ENCODE assay signal across 21 cellular contexts in the genomic region with DNA sequence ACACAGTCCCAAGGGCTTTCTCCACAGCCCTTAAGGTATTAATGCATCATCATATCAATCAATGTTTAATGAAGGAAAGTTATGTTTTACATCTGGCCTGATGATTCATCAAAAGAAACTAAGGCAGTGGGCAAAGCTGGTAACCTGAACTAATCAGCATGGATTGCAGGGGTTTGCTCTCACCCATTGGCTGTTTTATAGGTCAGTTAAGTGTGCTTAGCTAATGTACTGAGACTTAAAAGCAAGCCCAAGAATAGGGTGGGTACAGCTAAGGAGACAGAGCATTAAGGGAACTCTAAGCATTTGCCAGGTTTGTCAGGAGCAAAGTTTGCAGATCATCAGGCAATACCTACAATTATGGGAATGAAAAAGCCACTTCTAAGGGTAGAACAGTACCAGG.
DNase-seq lines count a peak whose midpoint lies in the region; ATAC-seq, FAIRE-seq and TF ChIP-seq lines count a peak whose summit lies in the region.
"Had no signal": no experiment of that assay in that cellular context is flagged by ENCODE, and none has a peak within 500 bp of the region (broad histone marks: within the 10 kb centered on the region; RNA-seq: fewer than 3 reads in every experiment).

No MANE protein-coding gene starts in this region.

- H3K27me3 ChIP-seq in GM23338 (ENCODE audit: insufficient read depth): no peaks in the 10 kb centered on the region
- H3K27me3 ChIP-seq in astrocyte (ENCODE audit: insufficient read depth, low read length): no peaks in the 10 kb centered on the region
- H3K27me3 ChIP-seq in smooth muscle cell (ENCODE audit: low read depth): no peaks in the 10 kb centered on the region
- H3K27me3 ChIP-seq: BE2C had no signal

- ATAC-seq in GM23338 (peak; percentile 81), HG02798 (IDR thresholded peaks at IDR 0.05; ENCODE audit: poor library complexity, unreplicated experiment) (no peak)
- ATAC-seq: A549; CD8-positive, alpha-beta T cell; GM12878; HepG2 had no signal

- H3K4me3 Mint-ChIP-seq in GM23338 (no peak overlapping the region), astrocyte (ENCODE audit: unreplicated experiment) (no peak overlapping the region)
- H3K4me3 Mint-ChIP-seq: CD8-positive, alpha-beta T cell; HFFc6 had no signal

- H3K27me3 Mint-ChIP-seq in GM23338 (ENCODE audit: insufficient read depth, low read depth, poor library complexity) (no peaks in the 10 kb centered on the region), astrocyte (ENCODE audit: low read depth, unreplicated experiment) (peaks cover 2% of the 10 kb centered on the region)

- H3K9me3 Mint-ChIP-seq in GM23338 (no peaks in the 10 kb centered on the region), astrocyte (ENCODE audit: unreplicated experiment) (no peaks in the 10 kb centered on the region)

- H3K36me3 Mint-ChIP-seq in GM23338 (ENCODE audit: low read depth) (no peaks in the 10 kb centered on the region), astrocyte (ENCODE audit: low read depth, unreplicated experiment) (no peaks in the 10 kb centered on the region)
- H3K36me3 Mint-ChIP-seq: CD8-positive, alpha-beta T cell had no signal

- no peak overlapping the region for H3K4me2 ChIP-seq in GM23338
- no peak overlapping the region for H3K4me2 ChIP-seq in astrocyte (ENCODE audit: low read length)
- H3K4me2 ChIP-seq in smooth muscle cell: peak overlapping the region; percentile 33
- H3K4me2 ChIP-seq: A549 had no signal

- H3K4me3 ChIP-seq in GM23338: no peak overlapping the region
- H3K4me3 ChIP-seq in astrocyte (ENCODE audit: insufficient read depth, low read depth, low read length): no peak overlapping the region
- H3K4me3 ChIP-seq in smooth muscle cell: no peak overlapping the region
- H3K4me3 ChIP-seq: A549, GM12878 had no signal

- H3K4me1 ChIP-seq in GM23338 (ENCODE audit: insufficient read depth) (no peaks in the 10 kb centered on the region), astrocyte (ENCODE audit: insufficient read depth, low read length) (no peaks in the 10 kb centered on the region), smooth muscle cell (ENCODE audit: low read depth) (peaks cover 6% of the 10 kb centered on the region)
- H3K4me1 ChIP-seq: A549, BE2C had no signal

- no peak overlapping the region for H3K9ac ChIP-seq in astrocyte (ENCODE audit: low read length)
- no peak overlapping the region for H3K9ac ChIP-seq in smooth muscle cell (ENCODE audit: low read depth)

- H3F3A ChIP-seq in GM23338 (replicated peaks; ENCODE audit: low read depth) (no peaks in the 10 kb centered on the region), smooth muscle cell (ENCODE audit: low read depth) (no peaks in the 10 kb centered on the region)

- no peak overlapping the region for H3K27ac ChIP-seq in GM23338 (ENCODE audit: low read depth)
- no peak overlapping the region for H3K27ac ChIP-seq in astrocyte (ENCODE audit: low read depth, low read length)
- no peak overlapping the region for H3K27ac ChIP-seq in smooth muscle cell (ENCODE audit: low read depth)
- H3K27ac ChIP-seq: A549, C4-2B had no signal

- H3K4me1 Mint-ChIP-seq in GM23338: no peaks in the 10 kb centered on the region; the same call in 2 of the 3 replicates
- H3K4me1 Mint-ChIP-seq in astrocyte (ENCODE audit: low read depth, unreplicated experiment): peaks cover 2% of the 10 kb centered on the region

- no peaks in the 10 kb centered on the region for H3K36me3 ChIP-seq in GM23338 (ENCODE audit: insufficient read depth)
- no peaks in the 10 kb centered on the region for H3K36me3 ChIP-seq in astrocyte (ENCODE audit: insufficient read depth, low read length)
- H3K36me3 ChIP-seq in smooth muscle cell (ENCODE audit: low read depth): no peaks in the 10 kb centered on the region
- H3K36me3 ChIP-seq: BE2C had no signal

- no peaks in the 10 kb centered on the region for H4K20me1 ChIP-seq in GM23338 (replicated peaks; ENCODE audit: insufficient read depth)
- no peaks in the 10 kb centered on the region for H4K20me1 ChIP-seq in astrocyte (ENCODE audit: insufficient read depth, low read length)
- no peaks in the 10 kb centered on the region for H4K20me1 ChIP-seq in smooth muscle cell (ENCODE audit: low read depth)

- no peaks in the 10 kb centered on the region for H3K9me2 ChIP-seq in GM23338 (ENCODE audit: insufficient read depth)

- peak overlapping the region; percentile 0; the same call in 1 of the 2 replicates for H2AFZ ChIP-seq in GM23338
- no peak overlapping the region for H2AFZ ChIP-seq in astrocyte (ENCODE audit: low read depth, low read length)
- H2AFZ ChIP-seq in smooth muscle cell (ENCODE audit: low read depth): no peak overlapping the region

- no peak for FAIRE-seq in astrocyte (lab: Jason Lieb, UNC)
- FAIRE-seq: A549, D721Med, GM12878, GM18507, HepG2, HTR-8/SVneo had no signal

- H3K79me2 ChIP-seq in GM23338 (replicated peaks; ENCODE audit: insufficient read depth) (no peaks in the 10 kb centered on the region), astrocyte (ENCODE audit: insufficient read depth, low read length) (no peaks in the 10 kb centered on the region), smooth muscle cell (ENCODE audit: low read depth) (no peaks in the 10 kb centered on the region)

- TF ChIP-seq CTCF in GM23338 (conservative IDR thresholded peaks at IDR 0.05; ENCODE audit: low read depth in 2 of 2) (no peak), astrocyte (IDR thresholded peaks at IDR 0.05; ENCODE audit: insufficient read depth, low read depth, low read length) (no peak), smooth muscle cell (IDR thresholded peaks at IDR 0.05; ENCODE audit: borderline replicate concordance, insufficient read depth, poor library complexity, severe bottlenecking) (no peak)

- H3K9me3 ChIP-seq in astrocyte (ENCODE audit: insufficient read depth, low read depth, low read length): no peaks in the 10 kb centered on the region
- H3K9me3 ChIP-seq in smooth muscle cell (replicated peaks; ENCODE audit: low read depth): no peaks in the 10 kb centered on the region
- H3K9me3 ChIP-seq: A549, BE2C had no signal

- DNase-seq in GM23338 (ENCODE audit: low spot score) (peak; percentile 8), astrocyte (ENCODE audit: low read depth) (peak; percentile 33), iPS-NIHi7 (ENCODE audit: extremely low spot score) (peak; percentile 9), smooth muscle cell (lab: John Stamatoyannopoulos, UW; ENCODE audit: unreplicated experiment) (no peak), glomerular visceral epithelial cell (ENCODE audit: extremely low spot score) (no peak), NCI-H2171 (lab: John Stamatoyannopoulos, UW) (no peak)
- DNase-seq: BE2C; CD8-positive, alpha-beta T cell; COR-L47; DMS53; GOT3; HCEC 1CT; HFFc6 had no signal

- H3K27ac Mint-ChIP-seq in GM23338 (no peak overlapping the region; the same call in 1 of the 2 replicates), astrocyte (ENCODE audit: unreplicated experiment) (no peak overlapping the region)
- H3K27ac Mint-ChIP-seq: CD8-positive, alpha-beta T cell; HFFc6 had no signal

TF ChIP-seq in GM23338, 12 proteins besides CTCF, POLR2A, EP300 and RAD21 (continues in another document):
- TF ChIP-seq, protein P1, sequence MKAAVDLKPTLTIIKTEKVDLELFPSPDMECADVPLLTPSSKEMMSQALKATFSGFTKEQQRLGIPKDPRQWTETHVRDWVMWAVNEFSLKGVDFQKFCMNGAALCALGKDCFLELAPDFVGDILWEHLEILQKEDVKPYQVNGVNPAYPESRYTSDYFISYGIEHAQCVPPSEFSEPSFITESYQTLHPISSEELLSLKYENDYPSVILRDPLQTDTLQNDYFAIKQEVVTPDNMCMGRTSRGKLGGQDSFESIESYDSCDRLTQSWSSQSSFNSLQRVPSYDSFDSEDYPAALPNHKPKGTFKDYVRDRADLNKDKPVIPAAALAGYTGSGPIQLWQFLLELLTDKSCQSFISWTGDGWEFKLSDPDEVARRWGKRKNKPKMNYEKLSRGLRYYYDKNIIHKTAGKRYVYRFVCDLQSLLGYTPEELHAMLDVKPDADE (IDR thresholded peaks at IDR 0.05): no peak
- TF ChIP-seq STAT1 (IDR thresholded peaks at IDR 0.05; ENCODE audit: unreplicated experiment) (no peak), ZNF114 (CRISPR knock-in tag; IDR thresholded peaks at IDR 0.05) (no peak), EZH2phosphoT487 (IDR thresholded peaks at IDR 0.05; ENCODE audit: unreplicated experiment) (no peak), EZH2 (IDR thresholded peaks at IDR 0.05; ENCODE audit: low read depth, unreplicated experiment) (no peak), POLR2AphosphoS5 (IDR thresholded peaks at IDR 0.05; ENCODE audit: low read depth) (no peak)
- TF ChIP-seq, protein P2, sequence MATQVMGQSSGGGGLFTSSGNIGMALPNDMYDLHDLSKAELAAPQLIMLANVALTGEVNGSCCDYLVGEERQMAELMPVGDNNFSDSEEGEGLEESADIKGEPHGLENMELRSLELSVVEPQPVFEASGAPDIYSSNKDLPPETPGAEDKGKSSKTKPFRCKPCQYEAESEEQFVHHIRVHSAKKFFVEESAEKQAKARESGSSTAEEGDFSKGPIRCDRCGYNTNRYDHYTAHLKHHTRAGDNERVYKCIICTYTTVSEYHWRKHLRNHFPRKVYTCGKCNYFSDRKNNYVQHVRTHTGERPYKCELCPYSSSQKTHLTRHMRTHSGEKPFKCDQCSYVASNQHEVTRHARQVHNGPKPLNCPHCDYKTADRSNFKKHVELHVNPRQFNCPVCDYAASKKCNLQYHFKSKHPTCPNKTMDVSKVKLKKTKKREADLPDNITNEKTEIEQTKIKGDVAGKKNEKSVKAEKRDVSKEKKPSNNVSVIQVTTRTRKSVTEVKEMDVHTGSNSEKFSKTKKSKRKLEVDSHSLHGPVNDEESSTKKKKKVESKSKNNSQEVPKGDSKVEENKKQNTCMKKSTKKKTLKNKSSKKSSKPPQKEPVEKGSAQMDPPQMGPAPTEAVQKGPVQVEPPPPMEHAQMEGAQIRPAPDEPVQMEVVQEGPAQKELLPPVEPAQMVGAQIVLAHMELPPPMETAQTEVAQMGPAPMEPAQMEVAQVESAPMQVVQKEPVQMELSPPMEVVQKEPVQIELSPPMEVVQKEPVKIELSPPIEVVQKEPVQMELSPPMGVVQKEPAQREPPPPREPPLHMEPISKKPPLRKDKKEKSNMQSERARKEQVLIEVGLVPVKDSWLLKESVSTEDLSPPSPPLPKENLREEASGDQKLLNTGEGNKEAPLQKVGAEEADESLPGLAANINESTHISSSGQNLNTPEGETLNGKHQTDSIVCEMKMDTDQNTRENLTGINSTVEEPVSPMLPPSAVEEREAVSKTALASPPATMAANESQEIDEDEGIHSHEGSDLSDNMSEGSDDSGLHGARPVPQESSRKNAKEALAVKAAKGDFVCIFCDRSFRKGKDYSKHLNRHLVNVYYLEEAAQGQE (IDR thresholded peaks at IDR 0.05; ENCODE audit: unreplicated experiment): no peak

Comparison
In these comparisons a context has a peak if more than half of its experiments do, and no peak if none do; other contexts are left out.
1. DNase-seq: peak in GM23338 (single experiment), astrocyte (single experiment) and iPS-NIHi7 (single experiment); none in smooth muscle cell (single experiment), glomerular visceral epithelial cell (single experiment) and NCI-H2171 (single experiment).